In the genomic region with DNA sequence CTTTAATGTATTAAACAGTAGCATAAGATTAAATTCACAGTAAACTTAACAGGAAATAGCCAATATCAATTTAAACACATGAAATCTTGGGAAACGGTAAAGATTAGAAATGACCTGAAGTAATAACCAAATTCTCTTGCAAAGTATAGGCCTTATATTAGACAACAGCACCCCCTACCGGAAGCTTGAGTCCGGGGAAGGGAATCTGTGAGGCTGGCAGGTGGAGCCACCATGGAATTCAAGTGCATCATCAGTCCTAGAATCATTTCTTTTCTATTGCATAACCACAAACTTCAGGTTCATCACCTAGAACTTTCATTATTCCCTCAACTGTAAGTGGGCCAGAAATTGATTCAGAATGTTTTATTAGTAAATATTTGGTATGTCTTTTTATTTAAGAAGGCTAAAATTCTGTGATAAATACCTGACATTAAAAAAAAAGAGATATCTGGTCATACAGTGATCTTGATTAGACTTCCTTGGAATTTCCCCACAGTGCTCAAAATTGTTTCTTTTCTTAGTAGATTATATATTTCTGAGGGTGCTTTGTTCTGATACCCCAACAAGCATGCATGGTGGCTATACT, we compare ENCODE assay signal across 8 cellular contexts. TPM values are rescaled to one million over a fixed set of nuclear protein-coding genes. Genes with fewer than 3 reads are reported as not detected.
A peak's percentile ranks its signal among the peaks of the same experiment; 100 is the strongest.
DNase-seq lines count a peak whose midpoint lies in the region; ATAC-seq and TF ChIP-seq lines count a peak whose summit lies in the region.

No MANE protein-coding gene starts in this region.

- no peaks in the 10 kb centered on the region for H3K4me1 ChIP-seq in right lobe of liver

- no peaks in the 10 kb centered on the region for H3K9me3 Mint-ChIP-seq in activated CD4-positive, alpha-beta T cell treated with anti-CD3 and anti-CD28 coated beads, Interleukin-2, amount 10 ng/mL, durations not matched to agents 24 days and 14 days

- H3K4me3 ChIP-seq in coronary artery (no peak overlapping the region), right lobe of liver (no peak overlapping the region)

- H3K27me3 Mint-ChIP-seq in activated CD4-positive, alpha-beta T cell treated with anti-CD3 and anti-CD28 coated beads, Interleukin-2, amount 10 ng/mL, durations not matched to agents 24 days and 14 days = peaks cover 2% of the 10 kb centered on the region

- H3K36me3 Mint-ChIP-seq in activated CD4-positive, alpha-beta T cell treated with anti-CD3 and anti-CD28 coated beads, Interleukin-2, amount 10 ng/mL, durations not matched to agents 24 days and 14 days (ENCODE audit: low read depth) = no peaks in the 10 kb centered on the region

- WGBS in right lobe of liver (ENCODE audit: insufficient coverage, low coverage, low lambda C conversion rate, missing lambda C conversion rate) = 0% methylated on average over 3 of the region's 3 CpGs

- peaks cover 5% of the 10 kb centered on the region for H3K4me1 Mint-ChIP-seq in activated CD4-positive, alpha-beta T cell treated with anti-CD3 and anti-CD28 coated beads, Interleukin-2, amount 10 ng/mL, durations not matched to agents 24 days and 14 days

- no peaks in the 10 kb centered on the region for H3K9me3 ChIP-seq in right lobe of liver

- ATAC-seq in HG03095 (IDR thresholded peaks at IDR 0.05; ENCODE audit: unreplicated experiment) (peak; percentile 81), right lobe of liver (peak; percentile 90 to 97 (median 95)), GM18517 (IDR thresholded peaks at IDR 0.05; ENCODE audit: unreplicated experiment) (no peak)

- DNase-seq in GM04504 (ENCODE audit: low read depth) = peak; percentile 50
- DNase-seq in NCI-H460 (ENCODE audit: extremely low read depth, low read depth) = peak; percentile 82
- peak; percentile 92 for DNase-seq in activated CD4-positive, alpha-beta T cell treated with anti-CD3 and anti-CD28 coated beads, Interleukin-2, amount 10 ng/mL, durations not matched to agents 24 days and 14 days
- no peak for DNase-seq in coronary artery (ENCODE audit: low spot score)
- peak; percentile 60 to 75 (median 62) for DNase-seq in right lobe of liver
- peak; percentile 40 to 64 (median 63) for DNase-seq in stimulated activated CD4-positive, alpha-beta T cell treated with anti-CD3 and anti-CD28 coated beads, TNF-alpha, amount 100 ng/mL, for 48 hours (ENCODE audit: low read depth in 3 of 3)

- H3K4me3 Mint-ChIP-seq in activated CD4-positive, alpha-beta T cell treated with anti-CD3 and anti-CD28 coated beads, Interleukin-2, amount 10 ng/mL, durations not matched to agents 24 days and 14 days = no peak overlapping the region

- no peaks in the 10 kb centered on the region for H3K36me3 ChIP-seq in right lobe of liver

- TF ChIP-seq POLR2A in right lobe of liver (IDR thresholded peaks at IDR 0.05) = no peak

- H3K27ac Mint-ChIP-seq in activated CD4-positive, alpha-beta T cell treated with anti-CD3 and anti-CD28 coated beads, Interleukin-2, amount 10 ng/mL, durations not matched to agents 24 days and 14 days = no peak overlapping the region

- H3K27ac ChIP-seq in coronary artery (no peak overlapping the region), right lobe of liver (no peak overlapping the region)

- intact Hi-C loops in activated CD4-positive, alpha-beta T cell treated with anti-CD3 and anti-CD28 coated beads, Interleukin-2, amount 10 ng/mL, durations not matched to agents 24 days and 14 days (cut with micrococcal nuclease) = loop anchor here (1.0 to 10.0 kb wide), 4 partner anchors 253 to 827 kb away; no protein-coding TSS in a partner anchor
- intact Hi-C loops in right lobe of liver (cut with DNase I) = no loop called here

- TF ChIP-seq CTCF in coronary artery (IDR thresholded peaks at IDR 0.05) = peak; percentile 48
- peak; percentile 74 to 94 (median 94) for TF ChIP-seq CTCF in right lobe of liver (IDR thresholded peaks at IDR 0.05)

- no peaks in the 10 kb centered on the region for H3K27me3 ChIP-seq in right lobe of liver

RNA-seq across cellular contexts. Expression of a gene that starts 48.6 kb away (rescaled TPM):
- 24.2 and 28.6 TPM in 2 replicates for total RNA-seq in NCI-H460 (2014; rRNA removed; shearing (Covaris generic))
- polyA plus RNA-seq in NCI-H460 (2014; cell fraction: nucleus; rRNA removed) = 17.6 and 23.1 TPM in 2 replicates
- total RNA-seq in activated CD4-positive, alpha-beta T cell treated with anti-CD3 and anti-CD28 coated beads, Interleukin-2, amount 10 ng/mL, durations not matched to agents 24 days and 14 days = 41.6 and 47.5 TPM in 2 replicates
- total RNA-seq in right lobe of liver = 10 to 100 TPM; 18.1 to 25.1 (median 21.6) TPM

RNA-seq across cellular contexts. Expression of a gene that starts 48.6 kb away (rescaled TPM):
- total RNA-seq in NCI-H460 (2014; rRNA removed; shearing (Covaris generic)) = 37.6 and 46.5 TPM in 2 replicates
- 15.7 and 31.7 TPM in 2 replicates for polyA plus RNA-seq in NCI-H460 (2014; cell fraction: nucleus; rRNA removed)
- total RNA-seq in activated CD4-positive, alpha-beta T cell treated with anti-CD3 and anti-CD28 coated beads, Interleukin-2, amount 10 ng/mL, durations not matched to agents 24 days and 14 days = 76.8 and 80.5 TPM in 2 replicates
- total RNA-seq in right lobe of liver = 10 to 100 TPM; 20.7 to 34.5 (median 24.6) TPM
